Comparison of ENCODE assay signal across 8 cellular contexts in genomic region chr11:68314886-68315580, GRCh38. TPM values are rescaled to one million over a fixed set of nuclear protein-coding genes. Genes with fewer than 3 reads are reported as not detected.
DNase-seq lines count a peak whose midpoint lies in the region; ATAC-seq and TF ChIP-seq lines count a peak whose summit lies in the region.

No MANE protein-coding gene starts in this region.

- H3K27ac ChIP-seq in cardiac muscle cell, result peak overlapping the region; percentile 52
- H3K27ac ChIP-seq in rectal smooth muscle tissue (ENCODE audit: low read depth, low read length), result peak overlapping the region; percentile 57

- H3K4me3 ChIP-seq in GM08714 (ENCODE audit: low read length), result peak overlapping the region; percentile 77; the same call in 1 of the 2 replicates
- H3K4me3 ChIP-seq in cardiac muscle cell, result no peak overlapping the region
- H3K4me3 ChIP-seq in rectal smooth muscle tissue (ENCODE audit: low read length), result peak overlapping the region; percentile 76

- no peaks in the 10 kb centered on the region for H3K36me3 ChIP-seq in cardiac muscle cell
- no peaks in the 10 kb centered on the region for H3K36me3 ChIP-seq in rectal smooth muscle tissue (ENCODE audit: control insufficient read depth, insufficient read depth, low read length)

- no peak for TF ChIP-seq CTCF in cardiac muscle cell (IDR thresholded peaks at IDR 0.05; ENCODE audit: low read depth, low read length)

- ATAC-seq in SK-N-SH treated with all-trans-retinoic acid at 6 μM for 48 hours, result peak; percentile 42

- no peak overlapping the region for H3K9ac ChIP-seq in rectal smooth muscle tissue (ENCODE audit: low read length)

- H3K27me3 ChIP-seq in cardiac muscle cell, result no peaks in the 10 kb centered on the region
- no peaks in the 10 kb centered on the region for H3K27me3 ChIP-seq in rectal smooth muscle tissue (ENCODE audit: control insufficient read depth, insufficient read depth, low read length)

- DNase-seq in cardiac muscle cell (ENCODE audit: low read depth in 1 of 2, low spot score in 1 of 2) (peak; percentile 26 to 38), midbrain (lab: John Stamatoyannopoulos, UW) (no peak), CD1c-positive myeloid dendritic cell (ENCODE audit: extremely low spot score) (no peak), GF-D8 (lab: John Stamatoyannopoulos, UW) (no peak), superior temporal gyrus (ENCODE audit: extremely low spot score) (no peak)

- H3K9me3 ChIP-seq in cardiac muscle cell (ENCODE audit: low read depth), result no peaks in the 10 kb centered on the region

- H3K4me1 ChIP-seq in cardiac muscle cell (ENCODE audit: low read depth), result peaks cover 16% of the 10 kb centered on the region
- peaks cover 32% of the 10 kb centered on the region for H3K4me1 ChIP-seq in rectal smooth muscle tissue (ENCODE audit: control insufficient read depth, insufficient read depth, low read length)

TF ChIP-seq in SK-N-SH treated with all-trans-retinoic acid at 6 μM for 48 hours, 23 proteins besides CTCF, POLR2A, EP300 and RAD21:
- TF ChIP-seq GLIS3 (CRISPR knock-in tag; IDR thresholded peaks at IDR 0.05), result no peak
- peak; percentile 88 for TF ChIP-seq ZFP3 (CRISPR knock-in tag; IDR thresholded peaks at IDR 0.05)

RNA-seq across cellular contexts. Expression of gene LRP5, which starts 2.6 kb away (rescaled TPM):
- total RNA-seq in cardiac muscle cell, result 40.4 and 245 TPM in 2 replicates
- 29.1 and 36.3 TPM in 2 replicates for polyA plus RNA-seq in cardiac muscle cell

RNA-seq across cellular contexts. Expression of gene C11orf24, which starts 43.3 kb away (rescaled TPM):
- 19.2 and 32.0 TPM in 2 replicates for total RNA-seq in cardiac muscle cell
- polyA plus RNA-seq in cardiac muscle cell, result 26.6 and 35.3 TPM in 2 replicates

Comparison
In these comparisons a context has a peak if more than half of its experiments do, and no peak if none do; other contexts are left out.
1. DNase-seq: peak in cardiac muscle cell (2 of 2); none in midbrain (single experiment), CD1c-positive myeloid dendritic cell (single experiment), GF-D8 (single experiment) and superior temporal gyrus (single experiment).